In genomic region chr7:5979680-5980314, GRCh38 we compare ENCODE assay signal across 5 cellular contexts. TPM values are rescaled to one million over a fixed set of nuclear protein-coding genes. Genes with fewer than 3 reads are reported as not detected.
"Had no signal": no experiment of that assay in that cellular context is flagged by ENCODE, and none has a peak within 500 bp of the region (broad histone marks: within the 10 kb centered on the region; RNA-seq: fewer than 3 reads in every experiment).

No MANE protein-coding gene starts in this region.

RNA-seq across cellular contexts. Expression of gene RSPH10B, which starts 9.3 kb away (rescaled TPM):
- total RNA-seq: M059J, PC-3, Right ventricle myocardium inferior had no signal
- polyA plus RNA-seq: IMR-90 had no signal

RNA-seq across cellular contexts. Expression of gene ANKRD61, which starts 51.4 kb away (rescaled TPM):
- total RNA-seq: Peyer's patch, Right ventricle myocardium inferior had no signal
